Comparison of ENCODE assay signal across 16 cellular contexts in the genomic region with DNA sequence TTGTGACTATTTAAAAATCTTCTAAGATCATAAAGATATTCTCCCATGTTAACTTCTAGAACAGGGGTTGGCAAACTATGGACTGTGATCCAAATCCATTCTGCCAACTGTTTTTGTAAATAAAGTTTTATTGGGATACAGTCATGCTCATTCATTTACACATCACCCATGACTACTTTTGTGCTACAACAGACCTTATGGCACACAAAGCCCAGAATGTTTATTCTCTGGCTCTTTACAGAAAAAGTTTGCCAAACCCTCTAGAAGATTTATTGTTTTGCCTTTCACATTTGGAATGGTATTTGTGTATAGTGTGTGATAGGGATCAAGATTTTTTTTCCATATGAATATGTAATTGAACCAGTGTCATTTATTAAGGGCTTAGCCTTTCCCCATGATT.
A peak's percentile ranks its signal among the peaks of the same experiment; 100 is the strongest.
DNase-seq lines count a peak whose midpoint lies in the region; FAIRE-seq and TF ChIP-seq lines count a peak whose summit lies in the region.
"Had no signal": no experiment of that assay in that cellular context is flagged by ENCODE, and none has a peak within 500 bp of the region (broad histone marks: within the 10 kb centered on the region; RNA-seq: fewer than 3 reads in every experiment).

No MANE protein-coding gene starts in this region.

- peaks cover 10% of the 10 kb centered on the region for H3K4me1 ChIP-seq in astrocyte (ENCODE audit: insufficient read depth, low read length)
- H3K4me1 ChIP-seq: Caco-2 had no signal

- no peak overlapping the region for H3K27ac Mint-ChIP-seq in astrocyte (ENCODE audit: unreplicated experiment)
- H3K27ac Mint-ChIP-seq: CD8-positive, alpha-beta memory T cell had no signal

- no peak overlapping the region for H2AFZ ChIP-seq in astrocyte (ENCODE audit: low read depth, low read length)
- H2AFZ ChIP-seq: GM23248 had no signal

- TF ChIP-seq CTCF in astrocyte (IDR thresholded peaks at IDR 0.05; ENCODE audit: insufficient read depth, low read depth, low read length) (no peak), fibroblast of the aortic adventitia (IDR thresholded peaks at IDR 0.05; ENCODE audit: insufficient read depth, low read length) (no peak)

- H3K27me3 ChIP-seq in astrocyte (ENCODE audit: insufficient read depth, low read length): no peaks in the 10 kb centered on the region
- H3K27me3 ChIP-seq: BLaER1 had no signal

- H3K9me3 Mint-ChIP-seq in astrocyte (ENCODE audit: unreplicated experiment): no peaks in the 10 kb centered on the region

- H3K36me3 Mint-ChIP-seq in astrocyte (ENCODE audit: low read depth, unreplicated experiment): no peaks in the 10 kb centered on the region

- no peak overlapping the region for H3K4me3 ChIP-seq in astrocyte (ENCODE audit: insufficient read depth, low read depth, low read length)
- H3K4me3 ChIP-seq in fibroblast of the aortic adventitia (ENCODE audit: low read depth, low read length): no peak overlapping the region
- H3K4me3 ChIP-seq: BLaER1, GM12878, GM23248 had no signal

- no peak for FAIRE-seq in astrocyte (lab: Jason Lieb, UNC)
- FAIRE-seq in frontal cortex (lab: Jason Lieb, UNC): no peak
- FAIRE-seq: GM12878 had no signal

- peaks cover 12% of the 10 kb centered on the region for H3K27me3 Mint-ChIP-seq in astrocyte (ENCODE audit: low read depth, unreplicated experiment)

- no peaks in the 10 kb centered on the region for H3K9me3 ChIP-seq in astrocyte (ENCODE audit: insufficient read depth, low read depth, low read length)
- H3K9me3 ChIP-seq: Caco-2 had no signal

- no peaks in the 10 kb centered on the region for H3K79me2 ChIP-seq in astrocyte (ENCODE audit: insufficient read depth, low read length)

- no peak overlapping the region for H3K9ac ChIP-seq in astrocyte (ENCODE audit: low read length)
- H3K9ac ChIP-seq: BLaER1, GM23248 had no signal

- H3K36me3 ChIP-seq in astrocyte (ENCODE audit: insufficient read depth, low read length): no peaks in the 10 kb centered on the region
- H3K36me3 ChIP-seq: BLaER1 had no signal

- H4K20me1 ChIP-seq in astrocyte (ENCODE audit: insufficient read depth, low read length): no peaks in the 10 kb centered on the region
- H4K20me1 ChIP-seq: BLaER1 had no signal

- no peak overlapping the region for H3K27ac ChIP-seq in astrocyte (ENCODE audit: low read depth, low read length)
- H3K27ac ChIP-seq: 22Rv1, BLaER1, GM23248 had no signal

- no peak overlapping the region for H3K4me2 ChIP-seq in astrocyte (ENCODE audit: low read length)
- H3K4me2 ChIP-seq: BLaER1 had no signal

- no peak overlapping the region for H3K4me3 Mint-ChIP-seq in astrocyte (ENCODE audit: unreplicated experiment)
- H3K4me3 Mint-ChIP-seq: CD8-positive, alpha-beta memory T cell had no signal

- peaks cover 8% of the 10 kb centered on the region for H3K4me1 Mint-ChIP-seq in astrocyte (ENCODE audit: low read depth, unreplicated experiment)

- peak; percentile 49 for DNase-seq in EH (ENCODE audit: low read depth)
- peak; percentile 60 for DNase-seq in M059J (ENCODE audit: low read depth)
- peak; percentile 35 for DNase-seq in astrocyte (ENCODE audit: low read depth)
- DNase-seq in fibroblast of the aortic adventitia (ENCODE audit: low read depth): peak; percentile 56
- no peak for DNase-seq in activated naive CD4-positive, alpha-beta T cell (lab: John Stamatoyannopoulos, UW)
- DNase-seq in activated CD8-positive, alpha-beta memory T cell treated with anti-CD3 and anti-CD28 coated beads, Interleukin-2, amount 50 U/mL, for 4 hours: no peak
- DNase-seq in activated naive CD4-positive, alpha-beta T cell treated with Interleukin-2 at 50 U/mL for 16 hours: no peak
- DNase-seq in frontal cortex (ENCODE audit: low spot score in 2 of 2): no peak
- DNase-seq: AML-193; Caco-2; CD8-positive, alpha-beta memory T cell; DMS53 had no signal

Comparison
In these comparisons a context has a peak if more than half of its experiments do, and no peak if none do; other contexts are left out.
1. DNase-seq: peak in EH (single experiment), M059J (single experiment), astrocyte (single experiment) and fibroblast of the aortic adventitia (single experiment); none in activated naive CD4-positive, alpha-beta T cell (0 of 4), activated CD8-positive, alpha-beta memory T cell treated with anti-CD3 and anti-CD28 coated beads, Interleukin-2, amount 50 U/mL, for 4 hours (single experiment), activated naive CD4-positive, alpha-beta T cell treated with Interleukin-2 at 50 U/mL for 16 hours (single experiment) and frontal cortex (0 of 2).